ENCODE assay signal across 20 cellular contexts in genomic region chr13:42398542-42398941, GRCh38.
DNase-seq lines count a peak whose midpoint lies in the region; ATAC-seq and TF ChIP-seq lines count a peak whose summit lies in the region.
"Had no signal": no experiment of that assay in that cellular context is flagged by ENCODE, and none has a peak within 500 bp of the region (broad histone marks: within the 10 kb centered on the region; RNA-seq: fewer than 3 reads in every experiment).

No MANE protein-coding gene starts in this region.

- H3F3A ChIP-seq in PC-3 (ENCODE audit: low read length, unreplicated experiment) = no peaks in the 10 kb centered on the region

- no peak overlapping the region for H2AFZ ChIP-seq in hepatocyte
- no peak overlapping the region for H2AFZ ChIP-seq in PC-3 (ENCODE audit: low read length)

- H3K4me3 Mint-ChIP-seq in activated T-helper 1 cell treated with anti-CD3 and anti-CD28 coated beads, Interleukin-12 subunit alpha, Interleukin-12 subunit beta, Interleukin-2, Interleukin-4 antibody, amounts not matched to agents 30 ng/mL and 10 ng/mL and 1 ng/mL, durations not matched to agents 14 hours and 24 hours and 36 hours = no peak overlapping the region
- no peak overlapping the region for H3K4me3 Mint-ChIP-seq in type B pancreatic cell
- H3K4me3 Mint-ChIP-seq: nephron progenitor cell; stimulated activated memory B cell treated with anti-CD40 and anti-IgM and Interleukin-4, amounts not matched to agents 10 μg/mL and 1 μg/mL and 100 μg/mL, for 72 hours had no signal

- peaks cover 7% of the 10 kb centered on the region for H3K9me3 Mint-ChIP-seq in activated T-helper 1 cell treated with anti-CD3 and anti-CD28 coated beads, Interleukin-12 subunit alpha, Interleukin-12 subunit beta, Interleukin-2, Interleukin-4 antibody, amounts not matched to agents 30 ng/mL and 10 ng/mL and 1 ng/mL, durations not matched to agents 14 hours and 24 hours and 36 hours
- H3K9me3 Mint-ChIP-seq in type B pancreatic cell = peaks cover 4% of the 10 kb centered on the region
- H3K9me3 Mint-ChIP-seq: nephron progenitor cell; stimulated activated memory B cell treated with anti-CD40 and anti-IgM and Interleukin-4, amounts not matched to agents 10 μg/mL and 1 μg/mL and 100 μg/mL, for 72 hours had no signal

- DNase-seq in cardiac muscle cell (ENCODE audit: low read depth in 1 of 2, low spot score in 1 of 2) (peak; percentile 31 to 78), heart left ventricle (no peak), hepatocyte (ENCODE audit: low spot score) (peak; percentile 30), PC-3 (no peak), type B pancreatic cell (ENCODE audit: extremely low spot score, unreplicated experiment) (no peak), superior temporal gyrus (ENCODE audit: extremely low spot score) (no peak)
- DNase-seq in activated T-helper 1 cell treated with anti-CD3 and anti-CD28 coated beads, Interleukin-12 subunit alpha, Interleukin-12 subunit beta, Interleukin-2, Interleukin-4 antibody, amounts not matched to agents 30 ng/mL and 10 ng/mL and 1 ng/mL, durations not matched to agents 14 hours and 24 hours and 36 hours (ENCODE audit: low spot score) = no peak
- DNase-seq: amygdala; caudate nucleus; CD4-positive, alpha-beta memory T cell; DND-41; effector CD8-positive, alpha-beta T cell; hippocampal formation; MG63; NCI-H446; nephron progenitor cell; upper lobe of left lung had no signal

- H3K4me3 ChIP-seq in cardiac muscle cell (no peak overlapping the region), heart left ventricle (no peak overlapping the region), hepatocyte (no peak overlapping the region), PC-3 (ENCODE audit: low read length) (no peak overlapping the region)
- H3K4me3 ChIP-seq: MG63, prostate gland, upper lobe of left lung had no signal

- H3K9me3 ChIP-seq in cardiac muscle cell (ENCODE audit: low read depth) (no peaks in the 10 kb centered on the region), heart left ventricle (no peaks in the 10 kb centered on the region), hepatocyte (ENCODE audit: low read depth) (no peaks in the 10 kb centered on the region), PC-3 (ENCODE audit: low read length) (no peaks in the 10 kb centered on the region)
- H3K9me3 ChIP-seq: MG63, prostate gland, upper lobe of left lung had no signal

- POLR2A ChIA-PET in PC-3 (lab: Charles Lee; ENCODE audit: unreplicated experiment) = no interaction called here

- H3K36me3 ChIP-seq in cardiac muscle cell (no peaks in the 10 kb centered on the region), heart left ventricle (no peaks in the 10 kb centered on the region), hepatocyte (replicated peaks; ENCODE audit: insufficient read depth, low read depth) (no peaks in the 10 kb centered on the region), PC-3 (ENCODE audit: low read depth, low read length) (no peaks in the 10 kb centered on the region)
- H3K36me3 ChIP-seq: MG63, prostate gland, upper lobe of left lung had no signal

- no peak for TF ChIP-seq CTCF in cardiac muscle cell (IDR thresholded peaks at IDR 0.05; ENCODE audit: low read depth, low read length)
- TF ChIP-seq CTCF in heart left ventricle (IDR thresholded peaks at IDR 0.05) = no peak
- TF ChIP-seq CTCF in hepatocyte (IDR thresholded peaks at IDR 0.05; ENCODE audit: poor library complexity) = no peak
- no peak for TF ChIP-seq CTCF in PC-3 (conservative IDR thresholded peaks at IDR 0.05; ENCODE audit: low read depth, low read length)
- TF ChIP-seq CTCF in type B pancreatic cell (conservative IDR thresholded peaks at IDR 0.05) = no peak

- H3K36me3 Mint-ChIP-seq in activated T-helper 1 cell treated with anti-CD3 and anti-CD28 coated beads, Interleukin-12 subunit alpha, Interleukin-12 subunit beta, Interleukin-2, Interleukin-4 antibody, amounts not matched to agents 30 ng/mL and 10 ng/mL and 1 ng/mL, durations not matched to agents 14 hours and 24 hours and 36 hours (ENCODE audit: low read depth) = peaks cover 41% of the 10 kb centered on the region
- H3K36me3 Mint-ChIP-seq in type B pancreatic cell = no peaks in the 10 kb centered on the region
- H3K36me3 Mint-ChIP-seq: CD4-positive, alpha-beta memory T cell; stimulated activated memory B cell treated with anti-CD40 and anti-IgM and Interleukin-4, amounts not matched to agents 10 μg/mL and 1 μg/mL and 100 μg/mL, for 72 hours had no signal

- peaks cover 14% of the 10 kb centered on the region for H3K4me1 ChIP-seq in cardiac muscle cell (ENCODE audit: low read depth)
- peaks cover 0 to 23% (median 0%) of the 10 kb centered on the region in 12 donors for H3K4me1 ChIP-seq in heart left ventricle
- no peaks in the 10 kb centered on the region for H3K4me1 ChIP-seq in hepatocyte (ENCODE audit: insufficient read depth)
- H3K4me1 ChIP-seq in PC-3 (ENCODE audit: insufficient read depth, low read length) = peaks cover 12% of the 10 kb centered on the region
- H3K4me1 ChIP-seq: prostate gland had no signal

- no peak for TF ChIP-seq POLR2A in heart left ventricle (IDR thresholded peaks at IDR 0.05)

- H3K9ac ChIP-seq in PC-3 (ENCODE audit: low read length) = no peak overlapping the region

- peak overlapping the region; percentile 42 for H3K27ac Mint-ChIP-seq in activated T-helper 1 cell treated with anti-CD3 and anti-CD28 coated beads, Interleukin-12 subunit alpha, Interleukin-12 subunit beta, Interleukin-2, Interleukin-4 antibody, amounts not matched to agents 30 ng/mL and 10 ng/mL and 1 ng/mL, durations not matched to agents 14 hours and 24 hours and 36 hours
- no peak overlapping the region for H3K27ac Mint-ChIP-seq in type B pancreatic cell
- H3K27ac Mint-ChIP-seq: nephron progenitor cell; stimulated activated memory B cell treated with anti-CD40 and anti-IgM and Interleukin-4, amounts not matched to agents 10 μg/mL and 1 μg/mL and 100 μg/mL, for 72 hours had no signal

- ATAC-seq in heart left ventricle (no peak), PC-3 (no peak), HG03095 (IDR thresholded peaks at IDR 0.05; ENCODE audit: unreplicated experiment) (no peak)
- ATAC-seq: stimulated activated memory B cell treated with anti-CD40 and anti-IgM and Interleukin-4, amounts not matched to agents 10 μg/mL and 1 μg/mL and 100 μg/mL, for 72 hours had no signal

- H3K27ac ChIP-seq in cardiac muscle cell = peak overlapping the region; percentile 11
- no peak overlapping the region for H3K27ac ChIP-seq in heart left ventricle
- H3K27ac ChIP-seq in hepatocyte = no peak overlapping the region
- H3K27ac ChIP-seq in PC-3 (ENCODE audit: low read length) = no peak overlapping the region
- H3K27ac ChIP-seq: prostate gland, upper lobe of left lung had no signal

- H3K4me2 ChIP-seq in hepatocyte (no peak overlapping the region), PC-3 (ENCODE audit: low read length) (no peak overlapping the region)

- CTCF ChIA-PET in PC-3 (lab: Charles Lee) = no interaction called here

- H3K4me1 Mint-ChIP-seq in activated T-helper 1 cell treated with anti-CD3 and anti-CD28 coated beads, Interleukin-12 subunit alpha, Interleukin-12 subunit beta, Interleukin-2, Interleukin-4 antibody, amounts not matched to agents 30 ng/mL and 10 ng/mL and 1 ng/mL, durations not matched to agents 14 hours and 24 hours and 36 hours (ENCODE audit: low read depth) = peaks cover 82% of the 10 kb centered on the region
- H3K4me1 Mint-ChIP-seq in type B pancreatic cell (ENCODE audit: unreplicated experiment) = peaks cover 4% of the 10 kb centered on the region

- WGBS in heart left ventricle, 4 donors = 44 to 70% (median 45%) methylated on average over 4 of the region's 4 CpGs
- WGBS in hepatocyte (ENCODE audit: low lambda C conversion rate, missing lambda C conversion rate) = 53% methylated on average over 4 of the region's 4 CpGs

- intact Hi-C loops in heart left ventricle (cut with DNase I) = no loop called here
- intact Hi-C loops in activated T-helper 1 cell treated with anti-CD3 and anti-CD28 coated beads, Interleukin-12 subunit alpha, Interleukin-12 subunit beta, Interleukin-2, Interleukin-4 antibody, amounts not matched to agents 30 ng/mL and 10 ng/mL and 1 ng/mL, durations not matched to agents 14 hours and 24 hours and 36 hours (cut with micrococcal nuclease) = loop anchor here (10.0 kb wide), 5 partner anchors 354 to 1394 kb away; partner anchors contain the start of genes DGKH and EPSTI1
- intact Hi-C loops in PC-3 (cut with micrococcal nuclease) = no loop called here

- H4K20me1 ChIP-seq in hepatocyte (ENCODE audit: insufficient read depth, poor library complexity, severe bottlenecking) = no peaks in the 10 kb centered on the region
- H4K20me1 ChIP-seq in PC-3 (ENCODE audit: low read length) = no peaks in the 10 kb centered on the region

- H3K9me2 ChIP-seq in hepatocyte (replicated peaks; ENCODE audit: insufficient read depth) (no peaks in the 10 kb centered on the region), PC-3 (replicated peaks; ENCODE audit: low read length) (no peaks in the 10 kb centered on the region)

- BruUV-seq in PC-3 (replicated peaks; lab: Mats Ljungman, UMichigan) = no TSS peak

- H3K79me2 ChIP-seq in hepatocyte (no peaks in the 10 kb centered on the region), PC-3 (ENCODE audit: low read length) (no peaks in the 10 kb centered on the region)

- H3K27me3 ChIP-seq in cardiac muscle cell (no peaks in the 10 kb centered on the region), heart left ventricle (peaks cover 0 to 7% (median 0%) of the 10 kb centered on the region in 9 donors), hepatocyte (no peaks in the 10 kb centered on the region), PC-3 (ENCODE audit: low read length) (no peaks in the 10 kb centered on the region)
- H3K27me3 ChIP-seq: MG63, upper lobe of left lung had no signal

- H3K27me3 Mint-ChIP-seq in activated T-helper 1 cell treated with anti-CD3 and anti-CD28 coated beads, Interleukin-12 subunit alpha, Interleukin-12 subunit beta, Interleukin-2, Interleukin-4 antibody, amounts not matched to agents 30 ng/mL and 10 ng/mL and 1 ng/mL, durations not matched to agents 14 hours and 24 hours and 36 hours (ENCODE audit: insufficient read depth) = no peaks in the 10 kb centered on the region
- H3K27me3 Mint-ChIP-seq in type B pancreatic cell = peaks cover 7% of the 10 kb centered on the region
- H3K27me3 Mint-ChIP-seq: CD4-positive, alpha-beta memory T cell; stimulated activated memory B cell treated with anti-CD40 and anti-IgM and Interleukin-4, amounts not matched to agents 10 μg/mL and 1 μg/mL and 100 μg/mL, for 72 hours had no signal

Comparison
In these comparisons a context has a peak if more than half of its experiments do, and no peak if none do; other contexts are left out.
1. DNase-seq: peak in cardiac muscle cell (2 of 2) and hepatocyte (single experiment); none in heart left ventricle (0 of 5), activated T-helper 1 cell treated with anti-CD3 and anti-CD28 coated beads, Interleukin-12 subunit alpha, Interleukin-12 subunit beta, Interleukin-2, Interleukin-4 antibody, amounts not matched to agents 30 ng/mL and 10 ng/mL and 1 ng/mL, durations not matched to agents 14 hours and 24 hours and 36 hours (single experiment), PC-3 (single experiment), type B pancreatic cell (single experiment) and superior temporal gyrus (single experiment).